Comparison of ENCODE assay signal across 8 cellular contexts in the genomic region with DNA sequence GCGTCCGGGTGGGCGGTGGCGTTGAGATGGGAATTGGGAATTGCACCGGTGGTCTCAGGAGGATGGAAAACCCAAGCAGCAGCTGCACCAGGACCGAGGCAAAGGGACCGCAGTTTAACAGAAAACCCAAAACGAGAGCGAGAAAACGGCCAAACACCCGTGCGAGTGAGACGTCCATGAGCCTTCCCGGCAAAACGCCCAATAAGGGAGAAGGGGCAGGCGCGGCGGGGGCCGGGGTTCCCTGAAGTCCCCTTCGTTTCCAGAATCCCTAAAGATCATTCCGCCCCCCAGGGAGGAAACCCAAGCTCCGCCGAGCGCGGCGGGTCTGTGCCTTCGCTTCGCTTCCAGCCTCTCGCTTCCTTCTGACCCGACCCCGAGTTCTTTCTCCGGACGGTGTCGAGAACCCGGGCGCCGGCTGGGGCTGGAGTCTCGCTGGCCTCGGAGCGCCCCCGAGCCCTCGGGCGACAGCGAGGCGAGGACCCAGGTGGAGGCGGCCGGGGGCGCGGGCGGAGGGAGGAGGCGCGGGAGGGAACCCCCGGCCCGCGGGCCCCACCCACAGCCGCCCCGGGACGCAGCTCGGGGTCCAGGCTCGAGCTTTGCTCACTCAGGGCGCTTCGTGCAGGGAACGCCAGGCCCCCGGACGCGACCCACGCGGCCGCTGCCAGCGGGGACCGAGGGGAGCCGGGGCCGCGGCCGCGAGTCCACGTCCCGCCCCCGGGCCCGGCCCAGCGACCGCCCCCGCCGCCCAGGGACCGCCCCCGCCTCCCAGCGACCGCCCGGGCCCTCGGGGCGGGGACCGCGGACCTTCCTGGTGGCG. TPM values are rescaled to one million over a fixed set of nuclear protein-coding genes. Genes with fewer than 3 reads are reported as not detected.
DNase-seq lines count a peak whose midpoint lies in the region; ATAC-seq, FAIRE-seq and TF ChIP-seq lines count a peak whose summit lies in the region.

PGGHG (plus strand) TSS at position 799 of the 817 bp plus-strand sequence. CDS start 691 bp downstream, outside the sequence.

- H3K4me1 ChIP-seq in esophagus squamous epithelium, result peaks cover 10 to 29% (median 17%) of the 10 kb centered on the region in 3 donors
- peaks cover 16% of the 10 kb centered on the region in 2 donors for H3K4me1 ChIP-seq in naive thymus-derived CD4-positive, alpha-beta T cell (ENCODE audit: control insufficient read depth in 2 of 2, insufficient read depth in 2 of 2, low read length in 2 of 2)

- peak within 1 kb of the TSS; percentile 40 to 84 (median 74) for H3K27ac ChIP-seq in esophagus squamous epithelium
- H3K27ac ChIP-seq in naive thymus-derived CD4-positive, alpha-beta T cell (ENCODE audit: low read depth, low read length), result peak within 1 kb of the TSS; percentile 100

- no peaks in the 10 kb centered on the region for H3K9me3 ChIP-seq in esophagus squamous epithelium
- no peaks in the 10 kb centered on the region for H3K9me3 ChIP-seq in naive thymus-derived CD4-positive, alpha-beta T cell (ENCODE audit: control insufficient read depth in 2 of 3, low read length in 3 of 3)

- H3K9me3 Mint-ChIP-seq in naive thymus-derived CD4-positive, alpha-beta T cell, result peaks cover 0 to 4% (median 0%) of the 10 kb centered on the region in 11 donors

- 2 to 3% methylated on average over 7 to 16 of the region's 94 CpGs for WGBS in esophagus squamous epithelium, 2 donors

- H3K4me3 Mint-ChIP-seq in naive thymus-derived CD4-positive, alpha-beta T cell, result peak within 1 kb of the TSS; percentile 88 to 100 (median 98)

- TF ChIP-seq POLR2A in H54 (IDR thresholded peaks at IDR 0.05; ENCODE audit: low read depth, low read length) (no peak), esophagus squamous epithelium (IDR thresholded peaks at IDR 0.05) (peak in 1 of 4 donors; percentile 52)

- H3K36me3 ChIP-seq in esophagus squamous epithelium, result peaks cover 0 to 17% (median 0%) of the 10 kb centered on the region in 3 donors
- peaks cover 0 to 43% (median 0%) of the 10 kb centered on the region in 3 experiments for H3K36me3 ChIP-seq in naive thymus-derived CD4-positive, alpha-beta T cell (ENCODE audit: control insufficient read depth in 2 of 3, insufficient read depth in 3 of 3, low read length in 3 of 3)

- H3K4me1 Mint-ChIP-seq in naive thymus-derived CD4-positive, alpha-beta T cell, result peaks cover 22 to 52% (median 38%) of the 10 kb centered on the region in 7 donors

- H3K36me3 Mint-ChIP-seq in naive thymus-derived CD4-positive, alpha-beta T cell, result peaks cover 0 to 26% (median 0%) of the 10 kb centered on the region in 5 donors

- CTCF ChIA-PET in naive thymus-derived CD4-positive, alpha-beta T cell (lab: Charles Lee), result interaction anchor here (0.9 to 2.4 kb wide), 5 partner anchors 17 to 39 kb away, joined by 3 to 11 read pairs (median 3); no protein-coding TSS in a partner anchor

- H3K27me3 Mint-ChIP-seq in naive thymus-derived CD4-positive, alpha-beta T cell, result peaks cover 0 to 14% (median 0%) of the 10 kb centered on the region in 5 donors

- FAIRE-seq in H54 (lab: Jason Lieb, UNC), result no peak

- TF ChIP-seq CTCF in esophagus squamous epithelium (IDR thresholded peaks at IDR 0.05), result no peak

- peak; percentile 45 for DNase-seq in DMS53 treated with DMSO at 0.1 percent for 48 hours (lab: John Stamatoyannopoulos, UW; ENCODE audit: unreplicated experiment)
- peak; percentile 99 for DNase-seq in H54 (ENCODE audit: insufficient read length, low spot score)
- DNase-seq in NCI-H226, result peak; percentile 34
- peak; percentile 77 for DNase-seq in activated CD8-positive, alpha-beta memory T cell treated with anti-CD3 and anti-CD28 coated beads, Interleukin-2, amount 50 U/mL, for 48 hours
- DNase-seq in esophagus squamous epithelium (lab: John Stamatoyannopoulos, UW), result no peak
- peak in 5 of 9 donors; percentile 40 to 72 (median 49) for DNase-seq in naive thymus-derived CD4-positive, alpha-beta T cell
- DNase-seq in NCI-H1092 (lab: John Stamatoyannopoulos, UW), result no peak

- H3K27me3 ChIP-seq in esophagus squamous epithelium, result peaks cover 0 to 52% (median 2%) of the 10 kb centered on the region in 4 donors
- no peaks in the 10 kb centered on the region for H3K27me3 ChIP-seq in naive thymus-derived CD4-positive, alpha-beta T cell (ENCODE audit: control insufficient read depth in 2 of 2, insufficient read depth in 2 of 2, low read length in 2 of 2)

- H3K27ac Mint-ChIP-seq in naive thymus-derived CD4-positive, alpha-beta T cell, result peak within 1 kb of the TSS; percentile 89 to 100 (median 98)

- POLR2A ChIA-PET in naive thymus-derived CD4-positive, alpha-beta T cell (lab: Charles Lee), result interaction anchor here (0.7 to 15.1 kb wide), 17 partner anchors 10 to 121 kb away, joined by 3 to 330 read pairs (median 13); partner anchors contain the start of genes BET1L, IFITM2, IFITM5 and NLRP6

- intact Hi-C loops in esophagus squamous epithelium (cut with DNase I), result no loop called here
- intact Hi-C loops in naive thymus-derived CD4-positive, alpha-beta T cell (cut with micrococcal nuclease), result loop anchor here (1.0 to 5.0 kb wide), 5 partner anchors 8 to 82 kb away; partner anchors contain the start of genes BET1L (in 1 of the 2), PSMD13 (in 1 of the 2), RIC8A (in 1 of the 2) and SIRT3 (in 1 of the 2)

- ATAC-seq in naive thymus-derived CD4-positive, alpha-beta T cell, result peak; percentile 65
- no peak for ATAC-seq in HG03097 (IDR thresholded peaks at IDR 0.05; ENCODE audit: low FRiP score, unreplicated experiment)

- H3K4me3 ChIP-seq in esophagus squamous epithelium, result peak within 1 kb of the TSS; percentile 55 to 95 (median 74)
- H3K4me3 ChIP-seq in naive thymus-derived CD4-positive, alpha-beta T cell (ENCODE audit: low read length), result peak within 1 kb of the TSS; percentile 64

RNA-seq across cellular contexts. Expression of gene PGGHG, which starts in this region (rescaled TPM):
- 10 to 100 TPM in 1 of 4 donors, 1 to 10 TPM in 3; 5.3 to 15.3 (median 5.9) TPM for total RNA-seq in esophagus squamous epithelium
- total RNA-seq in naive thymus-derived CD4-positive, alpha-beta T cell, result 100 to 1,000 TPM; 325 to 656 (median 348) TPM
- 10 to 100 TPM in 1 of 2 donors, 1 to 10 TPM in 1; 5.1 to 11.7 TPM for polyA plus RNA-seq in naive thymus-derived CD4-positive, alpha-beta T cell

Comparison
In these comparisons a context has a peak if more than half of its experiments do, and no peak if none do; other contexts are left out.
1. RNA of gene PGGHG (total RNA-seq): 325 to 656 TPM in naive thymus-derived CD4-positive, alpha-beta T cell; 5.3 to 15.3 TPM in esophagus squamous epithelium; every median in the first group is over 10 times any median in the second.
2. DNase-seq: peak in DMS53 treated with DMSO at 0.1 percent for 48 hours (single experiment), H54 (single experiment), NCI-H226 (single experiment), activated CD8-positive, alpha-beta memory T cell treated with anti-CD3 and anti-CD28 coated beads, Interleukin-2, amount 50 U/mL, for 48 hours (single experiment) and naive thymus-derived CD4-positive, alpha-beta T cell (5 of 9); none in esophagus squamous epithelium (single experiment) and NCI-H1092 (single experiment).